ENCODE assay signal across 21 cellular contexts in the genomic region with DNA sequence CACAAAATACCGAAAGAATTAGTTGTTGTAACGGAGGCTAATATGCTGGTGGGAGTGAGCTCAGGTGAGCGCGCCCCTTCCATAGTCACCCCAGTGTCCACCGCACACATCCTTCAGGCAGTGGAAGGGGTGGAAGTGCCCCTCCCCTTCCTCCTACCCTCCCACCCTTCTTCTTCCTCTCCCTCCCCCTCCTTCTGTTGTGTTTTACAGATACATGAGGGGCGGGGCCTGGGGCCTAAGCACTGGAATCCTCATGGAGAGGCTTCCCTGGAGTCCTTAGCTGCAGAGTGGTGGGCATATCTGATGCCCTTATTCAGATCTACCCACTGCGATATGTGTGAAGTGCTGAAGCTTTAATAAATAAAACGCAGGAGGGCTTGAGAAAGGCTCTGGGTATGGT. TPM values are rescaled to one million over a fixed set of nuclear protein-coding genes. Genes with fewer than 3 reads are reported as not detected.
A peak's percentile ranks its signal among the peaks of the same experiment; 100 is the strongest.
DNase-seq lines count a peak whose midpoint lies in the region; ATAC-seq and TF ChIP-seq lines count a peak whose summit lies in the region.
"Had no signal": no experiment of that assay in that cellular context is flagged by ENCODE, and none has a peak within 500 bp of the region (broad histone marks: within the 10 kb centered on the region; RNA-seq: fewer than 3 reads in every experiment).

No MANE protein-coding gene starts in this region.

- H2AFZ ChIP-seq in IMR-90 (replicated peaks; ENCODE audit: low read length, poor library complexity) = no peak overlapping the region
- peak overlapping the region; percentile 76 for H2AFZ ChIP-seq in neural progenitor cell (replicated peaks)
- H2AFZ ChIP-seq: PC-9 had no signal

- peaks cover 6% of the 10 kb centered on the region for H3K9me3 Mint-ChIP-seq in neural progenitor cell

- DNase-seq in IMR-90 (no peak), coronary artery (ENCODE audit: low spot score) (no peak), neural progenitor cell (ENCODE audit: low spot score) (peak; percentile 34), NCI-H1092 treated with DMSO at 0.1 percent for 48 hours (lab: John Stamatoyannopoulos, UW) (no peak)
- DNase-seq in stimulated activated CD4-positive, alpha-beta T cell treated with anti-CD3 and anti-CD28 coated beads, Interleukin-12 subunit alpha, Interleukin-12 subunit beta, amount 100 ng/mL, for 4 hours = no peak
- DNase-seq: Caco-2; CD4-positive, alpha-beta memory T cell; DMS 273 treated with DMSO at 0.1 percent for 48 hours; KBM-7; MM.1S; NCI-H1048; NCI-H1436; NCI-H1930; NCI-H69; PC-9; RPMI8226; SHP77 had no signal

- peak overlapping the region; percentile 14; the same call in 1 of the 2 replicates for H2BK120ac ChIP-seq in IMR-90 (ENCODE audit: low read depth, low read length)

- H2BK5ac ChIP-seq in IMR-90 (ENCODE audit: low read depth, low read length, poor library complexity, severe bottlenecking) = no peak overlapping the region

- H3F3A ChIP-seq in neural progenitor cell (ENCODE audit: low read depth) = no peaks in the 10 kb centered on the region

- H2BK15ac ChIP-seq in IMR-90 (ENCODE audit: low read depth, low read length) = no peak overlapping the region

- H2AK5ac ChIP-seq in IMR-90 (ENCODE audit: low read depth, low read length) = 0 out of 2 replicates have a peak overlapping the region, but pooled peaks have one; percentile 69

- WGBS in IMR-90 (ENCODE audit: extremely low coverage in 2 of 2, insufficient read length in 1 of 2), 2 experiments = no CpG with 5 or more reads among the region's 8 CpGs

- H3K36me3 ChIP-seq in IMR-90 (ENCODE audit: control insufficient read depth, insufficient read depth, low read length) (no peaks in the 10 kb centered on the region), neural progenitor cell (no peaks in the 10 kb centered on the region)

- POLR2A ChIA-PET in IMR-90 (lab: Charles Lee; ENCODE audit: unreplicated experiment) = interaction anchor here (0.7 kb wide), 1 partner anchor 13 kb away, joined by 20 read pairs; no protein-coding TSS in a partner anchor

- no peaks in the 10 kb centered on the region for H3K79me1 ChIP-seq in IMR-90 (ENCODE audit: low read depth in 1 of 2, low read length in 2 of 2)

- no peak overlapping the region for H3K18ac ChIP-seq in IMR-90 (ENCODE audit: low read depth, low read length)

- no peak overlapping the region for H3K23ac ChIP-seq in IMR-90 (ENCODE audit: low read depth, low read length)

- no peak overlapping the region for H4K91ac ChIP-seq in IMR-90 (ENCODE audit: insufficient read depth, low read depth, low read length)

- H3K36me3 Mint-ChIP-seq in neural progenitor cell = no peaks in the 10 kb centered on the region
- H3K36me3 Mint-ChIP-seq: CD4-positive, alpha-beta memory T cell had no signal

- H3K4me1 ChIP-seq in IMR-90 (ENCODE audit: control insufficient read depth, insufficient read depth, low read length) = peaks cover 5% of the 10 kb centered on the region
- peaks cover 10% of the 10 kb centered on the region for H3K4me1 ChIP-seq in neural progenitor cell
- H3K4me1 ChIP-seq: Caco-2 had no signal

- no peak overlapping the region for H3K27ac Mint-ChIP-seq in neural progenitor cell
- H3K27ac Mint-ChIP-seq: CD4-positive, alpha-beta memory T cell had no signal

- H3K9ac ChIP-seq in IMR-90 (ENCODE audit: low read depth, low read length) (no peak overlapping the region), neural progenitor cell (no peak overlapping the region)

- H4K8ac ChIP-seq in IMR-90 (ENCODE audit: low read depth in 2 of 2, low read length in 2 of 2) = peak overlapping the region in 1 of 2 experiments; percentile 29; a peak in 1 of 4 replicates

- no peak for ATAC-seq in IMR-90 (ENCODE audit: low read depth)
- ATAC-seq in HG02852 (IDR thresholded peaks at IDR 0.05; ENCODE audit: unreplicated experiment) = no peak
- no peak for ATAC-seq in HG02840 (IDR thresholded peaks at IDR 0.05; ENCODE audit: low FRiP score, unreplicated experiment)

- peaks cover 11% of the 10 kb centered on the region for H3K4me1 Mint-ChIP-seq in neural progenitor cell
- H3K4me1 Mint-ChIP-seq: CD4-positive, alpha-beta memory T cell had no signal

- H3K4me3 ChIP-seq in IMR-90 (ENCODE audit: insufficient read depth, low read depth, low read length) (no peak overlapping the region), coronary artery (no peak overlapping the region), neural progenitor cell (no peak overlapping the region)
- H3K4me3 ChIP-seq: PC-9, SK-N-MC had no signal

- no peak overlapping the region; the same call in 1 of the 2 replicates for H3K4ac ChIP-seq in IMR-90 (ENCODE audit: low read depth, low read length)

- no peak overlapping the region for H2AK9ac ChIP-seq in IMR-90 (replicated peaks; ENCODE audit: low read depth, low read length, poor library complexity)

- no TSS peak for BruUV-seq in IMR-90 (replicated peaks; lab: Mats Ljungman, UMichigan)

- no peak overlapping the region for H3K4me3 Mint-ChIP-seq in neural progenitor cell
- H3K4me3 Mint-ChIP-seq: CD4-positive, alpha-beta memory T cell had no signal

- no peaks in the 10 kb centered on the region for H3K27me3 ChIP-seq in IMR-90 (ENCODE audit: control insufficient read depth, insufficient read depth, low read length)
- H3K27me3 ChIP-seq in neural progenitor cell = no peaks in the 10 kb centered on the region

- H3K9me1 ChIP-seq in IMR-90 (ENCODE audit: insufficient read depth, low read length) = peaks cover 7% of the 10 kb centered on the region

- H3K79me2 ChIP-seq in neural progenitor cell (ENCODE audit: low read depth) = no peaks in the 10 kb centered on the region

- H3K56ac ChIP-seq in IMR-90 (ENCODE audit: extremely low read depth, insufficient read depth, low read length) = no peak overlapping the region

- H4K20me1 ChIP-seq in IMR-90 (ENCODE audit: insufficient read depth, low read length) (no peaks in the 10 kb centered on the region), neural progenitor cell (ENCODE audit: low read depth) (no peaks in the 10 kb centered on the region)

- H3K4me2 ChIP-seq in IMR-90 (ENCODE audit: low read depth, low read length) (no peak overlapping the region), neural progenitor cell (peak overlapping the region; percentile 13)
- H3K4me2 ChIP-seq: PC-9 had no signal

- no peak for TF ChIP-seq CTCF in IMR-90 (conservative IDR thresholded peaks at IDR 0.05; ENCODE audit: low read depth, low read length)
- no peak for TF ChIP-seq CTCF in coronary artery (IDR thresholded peaks at IDR 0.05)
- no peak for TF ChIP-seq CTCF in neural progenitor cell (IDR thresholded peaks at IDR 0.05)

- H3K27me3 Mint-ChIP-seq in neural progenitor cell (ENCODE audit: insufficient read depth, low read depth) = no peaks in the 10 kb centered on the region
- H3K27me3 Mint-ChIP-seq: CD4-positive, alpha-beta memory T cell had no signal

- dilution Hi-C loops in IMR-90 (cut with HindIII; ENCODE audit: low sequenced_read_pairs, unreplicated experiment) = no loop called here

- peak overlapping the region; percentile 37; the same call in 1 of the 2 replicates for H3K14ac ChIP-seq in IMR-90 (replicated peaks; ENCODE audit: low read depth, low read length)

- TF ChIP-seq POLR2A in IMR-90 (IDR thresholded peaks at IDR 0.05; ENCODE audit: low read depth, low read length) = no peak

- H3K27ac ChIP-seq in IMR-90 (ENCODE audit: insufficient read depth, low read length) (no peak overlapping the region), coronary artery (peak overlapping the region; percentile 77 to 92), neural progenitor cell (no peak overlapping the region)
- H3K27ac ChIP-seq: HL-60, PC-9, SK-N-MC had no signal

- in situ Hi-C loops in IMR-90 (cut with MboI; ENCODE audit: low sequenced_read_pairs) = no loop called here

- H4K5ac ChIP-seq in IMR-90 (ENCODE audit: low read depth, low read length) = no peak overlapping the region

- CTCF ChIA-PET in IMR-90 (lab: Yijun Ruan, JAX) = no interaction called here

- intact Hi-C loops in IMR-90 (cut with micrococcal nuclease) = no loop called here

- H3K9me3 ChIP-seq in IMR-90 (ENCODE audit: control insufficient read depth, insufficient read depth, low read length) (peaks cover 6% of the 10 kb centered on the region), neural progenitor cell (ENCODE audit: low read depth) (no peaks in the 10 kb centered on the region)
- H3K9me3 ChIP-seq: Caco-2 had no signal

- H2BK20ac ChIP-seq in IMR-90 (ENCODE audit: low read depth, low read length) = peak overlapping the region; percentile 14; the same call in 1 of the 2 replicates

- no peak for TF ChIP-seq RAD21 in IMR-90 (IDR thresholded peaks at IDR 0.05; ENCODE audit: low read length)

TF ChIP-seq in IMR-90, 13 proteins besides CTCF, POLR2A, EP300 and RAD21 (continues in another document):
- TF ChIP-seq MXI1 (IDR thresholded peaks at IDR 0.05; ENCODE audit: borderline replicate concordance, low read depth, low read length) (no peak), MAFK (IDR thresholded peaks at IDR 0.05; ENCODE audit: low read depth, low read length) (no peak), FOS (IDR thresholded peaks at IDR 0.05; ENCODE audit: low read depth, low read length) (no peak), SMC3 (IDR thresholded peaks at IDR 0.05; ENCODE audit: low read depth, low read length) (no peak), NFE2L2 (IDR thresholded peaks at IDR 0.05; ENCODE audit: low read depth, low read length) (no peak), CHD1 (IDR thresholded peaks at IDR 0.05; ENCODE audit: low read depth, low read length) (no peak), BHLHE40 (IDR thresholded peaks at IDR 0.05; ENCODE audit: low read depth, low read length) (no peak), RCOR1 (IDR thresholded peaks at IDR 0.05; ENCODE audit: insufficient replicate concordance, low read length) (no peak), MAZ (IDR thresholded peaks at IDR 0.05; ENCODE audit: borderline replicate concordance, low read depth, low read length) (no peak)
- TF ChIP-seq, protein P1, sequence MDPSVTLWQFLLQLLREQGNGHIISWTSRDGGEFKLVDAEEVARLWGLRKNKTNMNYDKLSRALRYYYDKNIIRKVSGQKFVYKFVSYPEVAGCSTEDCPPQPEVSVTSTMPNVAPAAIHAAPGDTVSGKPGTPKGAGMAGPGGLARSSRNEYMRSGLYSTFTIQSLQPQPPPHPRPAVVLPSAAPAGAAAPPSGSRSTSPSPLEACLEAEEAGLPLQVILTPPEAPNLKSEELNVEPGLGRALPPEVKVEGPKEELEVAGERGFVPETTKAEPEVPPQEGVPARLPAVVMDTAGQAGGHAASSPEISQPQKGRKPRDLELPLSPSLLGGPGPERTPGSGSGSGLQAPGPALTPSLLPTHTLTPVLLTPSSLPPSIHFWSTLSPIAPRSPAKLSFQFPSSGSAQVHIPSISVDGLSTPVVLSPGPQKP (IDR thresholded peaks at IDR 0.05; ENCODE audit: borderline replicate concordance, low read depth, low read length) = no peak

RNA-seq across cellular contexts. Expression of gene ADARB1, which starts 10.3 kb away (rescaled TPM):
- total RNA-seq in IMR-90 (2012; rRNA removed) = 39.7 and 39.8 TPM in 2 replicates
- 45.5 and 47.3 TPM in 2 replicates for polyA plus RNA-seq in IMR-90 (2012; rRNA removed)
- 18.2 and 29.3 TPM in 2 replicates for polyA plus RNA-seq in IMR-90 (2012; cell fraction: cytosol; rRNA removed)
- polyA plus RNA-seq in IMR-90 (2012; cell fraction: nucleus; rRNA removed; ENCODE audit: low replicate concordance) = 152 and 210 TPM in 2 replicates
- total RNA-seq in neural progenitor cell (ENCODE audit: low replicate concordance) = 5.1 and 8.4 TPM in 2 replicates

Comparison
In these comparisons a context has a peak if more than half of its experiments do, and no peak if none do; other contexts are left out.
1. H3K27ac ChIP-seq: peak in coronary artery (2 of 2); none in IMR-90 (single experiment) and neural progenitor cell (single experiment).